ENCODE assay signal across 7 cellular contexts in the genomic region with DNA sequence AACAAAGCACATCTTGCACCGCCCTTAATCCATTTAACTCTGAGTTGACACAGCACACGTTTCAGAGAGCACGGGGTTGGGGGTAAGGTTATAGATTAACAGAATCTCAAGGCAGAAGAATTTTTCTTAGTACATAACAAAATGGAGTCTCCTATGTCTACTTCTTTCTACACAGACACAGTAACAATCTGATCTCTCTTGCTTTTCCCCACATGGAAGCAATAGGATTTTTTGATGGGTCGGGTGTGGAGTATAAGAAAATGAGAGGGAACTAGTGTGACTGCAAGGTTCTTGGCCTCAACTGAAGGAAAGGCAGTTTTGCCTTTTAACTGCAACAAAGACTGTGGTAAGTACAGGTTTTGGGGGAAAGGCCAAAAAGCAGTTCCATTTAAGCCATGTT.
DNase-seq lines count a peak whose midpoint lies in the region; ATAC-seq, FAIRE-seq and TF ChIP-seq lines count a peak whose summit lies in the region.
"Not testable (repeated sequence)": the region's sequence is repeated elsewhere in the genome, so short reads cannot be mapped to it uniquely, and the experiment has no call there.

No MANE protein-coding gene starts in this region.

- not testable (repeated sequence) for H2BK15ac ChIP-seq in H9 (ENCODE audit: low read depth, low read length); mesendoderm (replicated peaks; ENCODE audit: low read depth)

- not testable (repeated sequence) for H3K36me3 ChIP-seq in HUES64 (ENCODE audit: insufficient read depth, low read length); cardiac muscle cell; mesendoderm (ENCODE audit: control insufficient read depth, insufficient read depth, low read length)

- H3K4me3 Mint-ChIP-seq in H9; WTC11; progenitor cell of endocrine pancreas (ENCODE audit: low read depth): not testable (repeated sequence)

- not testable (repeated sequence) for H3T11ph ChIP-seq in H9 (ENCODE audit: low read length)

- not testable (repeated sequence) for H4K20me1 ChIP-seq in H9 (ENCODE audit: control insufficient read depth, insufficient read depth, insufficient read length)

- peaks cover 20% of the 10 kb centered on the region; the same call in 2 of the 3 replicates for H3K4me1 ChIP-seq in A549
- H3K4me1 ChIP-seq in H9 (ENCODE audit: insufficient read depth, low read length); mesendoderm (ENCODE audit: control insufficient read depth, low read depth, low read length): not testable (repeated sequence)
- H3K4me1 ChIP-seq in HUES64 (ENCODE audit: insufficient read depth, low read length), result peaks cover 48% of the 10 kb centered on the region
- peaks cover 70% of the 10 kb centered on the region for H3K4me1 ChIP-seq in cardiac muscle cell (ENCODE audit: low read depth)

- POLR2A ChIA-PET in A549 (lab: Yijun Ruan, JAX); WTC11 (lab: Charles Lee): not testable (repeated sequence)

- TF ChIP-seq POLR2A in A549 (IDR thresholded peaks at IDR 0.05; ENCODE audit: low read length), result not testable (repeated sequence)

- not testable (repeated sequence) for H2AFZ ChIP-seq in H9 (ENCODE audit: low read length)

- not testable (repeated sequence) for TF ChIP-seq RAD21 in A549 (conservative IDR thresholded peaks at IDR 0.05 in 1 of 2, IDR thresholded peaks at IDR 0.05 in 1 of 2)

- H3K79me2 ChIP-seq in H9 (ENCODE audit: insufficient read depth, low read length); mesendoderm (ENCODE audit: control insufficient read depth, insufficient read depth, low read length): not testable (repeated sequence)

- H3K14ac ChIP-seq in H9 (ENCODE audit: insufficient read depth, low read length), result not testable (repeated sequence)

- H4K5ac ChIP-seq in H9 (ENCODE audit: insufficient read length, low read depth, low read length), result not testable (repeated sequence)
- H4K5ac ChIP-seq in mesendoderm (ENCODE audit: low read length), result peak overlapping the region; percentile 77

- not testable (repeated sequence) for TF ChIP-seq EP300 in A549 (IDR thresholded peaks at IDR 0.05)

- DNase-seq in A549 (ENCODE audit: low read depth in 1 of 2, low spot score in 1 of 2); H9; WTC11 (ENCODE audit: low spot score); cardiac muscle cell (ENCODE audit: low read depth in 1 of 2, low spot score in 1 of 2); mesendoderm; progenitor cell of endocrine pancreas (ENCODE audit: low spot score, unreplicated experiment): not testable (repeated sequence)

- H2BK120ac ChIP-seq in H9 (ENCODE audit: low read depth, low read length, poor library complexity, severe bottlenecking), result peak overlapping the region; percentile 55
- peak overlapping the region; percentile 67 for H2BK120ac ChIP-seq in mesendoderm (ENCODE audit: low read depth, low read length)

- not testable (repeated sequence) for TF ChIP-seq CTCF in A549 (IDR thresholded peaks at IDR 0.05); H9 (conservative IDR thresholded peaks at IDR 0.05); WTC11 (IDR thresholded peaks at IDR 0.05); cardiac muscle cell (IDR thresholded peaks at IDR 0.05; ENCODE audit: low read depth, low read length); progenitor cell of endocrine pancreas (IDR thresholded peaks at IDR 0.05; ENCODE audit: unreplicated experiment)

- not testable (repeated sequence) for H3K27me3 ChIP-seq in H9 (ENCODE audit: insufficient read depth, low read length); HUES64 (ENCODE audit: insufficient read depth, low read length); cardiac muscle cell; mesendoderm (ENCODE audit: insufficient read depth, low read length, poor library complexity)

- H3K4me3 ChIP-seq in A549; HUES64 (ENCODE audit: low read length); cardiac muscle cell; mesendoderm (ENCODE audit: low read length): not testable (repeated sequence)

- not testable (repeated sequence) for H3K4me2 ChIP-seq in A549; H9 (ENCODE audit: insufficient read depth, insufficient read length, low read length); mesendoderm (ENCODE audit: low read length)

- H3K18ac ChIP-seq in H9 (ENCODE audit: insufficient read length, low read depth, low read length); mesendoderm (ENCODE audit: low read length): not testable (repeated sequence)

- not testable (repeated sequence) for H2BK12ac ChIP-seq in H9 (ENCODE audit: insufficient read length, low read depth, low read length)

- H3K9ac ChIP-seq in H9 (ENCODE audit: extremely low read depth, insufficient read length, low read length); HUES64 (ENCODE audit: low read depth, low read length); mesendoderm (ENCODE audit: low read length): not testable (repeated sequence)

- not testable (repeated sequence) for H2AK5ac ChIP-seq in H9 (ENCODE audit: insufficient read length, low read length)
- peak overlapping the region; percentile 83 for H2AK5ac ChIP-seq in mesendoderm (ENCODE audit: low read length)

- H4K8ac ChIP-seq in H9 (replicated peaks; ENCODE audit: insufficient read length, low read depth, low read length); mesendoderm (ENCODE audit: low read depth, low read length): not testable (repeated sequence)

- H3K27ac Mint-ChIP-seq in H9, result peak overlapping the region in 2 of 3 experiments; percentile 91 to 92; a peak in 4 of 7 replicates
- H3K27ac Mint-ChIP-seq in WTC11, result peak overlapping the region; percentile 67
- H3K27ac Mint-ChIP-seq in progenitor cell of endocrine pancreas, result peak overlapping the region; percentile 54

- not testable (repeated sequence) for ATAC-seq in A549, WTC11

- H3K79me1 ChIP-seq in H9 (ENCODE audit: insufficient read depth, low read depth, low read length, poor library complexity, severe bottlenecking); mesendoderm (ENCODE audit: low read length): not testable (repeated sequence)

- CTCF ChIA-PET in A549 (lab: Yijun Ruan, JAX) (interaction anchor here (0.7 to 1.1 kb wide), 2 partner anchors 75 to 447 kb away, joined by 3 read pairs; no protein-coding TSS in a partner anchor), WTC11 (lab: Charles Lee) (interaction anchor here (1.5 kb wide), 1 partner anchor 210 kb away, joined by 3 read pairs; no protein-coding TSS in a partner anchor)

- 65% methylated on average over 1 of the region's 4 CpGs for WGBS in A549 (ENCODE audit: missing lambda C conversion rate)
- WGBS in H9 (ENCODE audit: extremely low coverage, insufficient read length, low lambda C conversion rate), result no CpG with 5 or more reads among the region's 4 CpGs
- WGBS in HUES64, result 76% methylated on average over 1 of the region's 4 CpGs
- no CpG with 5 or more reads among the region's 4 CpGs for WGBS in mesendoderm (ENCODE audit: extremely low coverage, insufficient coverage, low lambda C conversion rate)

- H3K9me3 Mint-ChIP-seq in H9; WTC11; progenitor cell of endocrine pancreas (ENCODE audit: low read depth): not testable (repeated sequence)

- not testable (repeated sequence) for H3K9me3 ChIP-seq in A549; H9 (ENCODE audit: control insufficient read depth, low read depth, low read length); HUES64 (ENCODE audit: insufficient read depth, low read depth, low read length); cardiac muscle cell (ENCODE audit: low read depth)

- H3K27me3 Mint-ChIP-seq in H9 (ENCODE audit: low read depth); WTC11 (ENCODE audit: low read depth); progenitor cell of endocrine pancreas: not testable (repeated sequence)

- H3K23me2 ChIP-seq in H9 (ENCODE audit: insufficient read length, low read depth, low read length, poor library complexity, severe bottlenecking), result not testable (repeated sequence)

- peak overlapping the region in 1 of 2 experiments; percentile 18; a peak in 1 of 6 replicates for H3K27ac ChIP-seq in A549
- not testable (repeated sequence) for H3K27ac ChIP-seq in H9 (ENCODE audit: insufficient read length, low read depth, low read length)
- H3K27ac ChIP-seq in HUES64 (ENCODE audit: low read depth, low read length), result peak overlapping the region; percentile 94; the same call in 1 of the 2 replicates
- peak overlapping the region; percentile 40 for H3K27ac ChIP-seq in cardiac muscle cell
- peak overlapping the region; percentile 52 for H3K27ac ChIP-seq in mesendoderm (ENCODE audit: low read depth, low read length)

- H3K36me3 Mint-ChIP-seq in H9 (ENCODE audit: insufficient read depth in 1 of 3, low read depth in 3 of 3); WTC11; progenitor cell of endocrine pancreas (ENCODE audit: insufficient read depth): not testable (repeated sequence)

- H3K56ac ChIP-seq in H9 (ENCODE audit: insufficient read length, low read depth, low read length), result not testable (repeated sequence)
- peak overlapping the region; percentile 58 for H3K56ac ChIP-seq in mesendoderm (ENCODE audit: low read length)

- H3K4me1 Mint-ChIP-seq in H9, result peaks cover 43 to 59% of the 10 kb centered on the region in 2 experiments
- H3K4me1 Mint-ChIP-seq in WTC11, result peaks cover 41% of the 10 kb centered on the region
- peaks cover 35% of the 10 kb centered on the region for H3K4me1 Mint-ChIP-seq in progenitor cell of endocrine pancreas (ENCODE audit: low read depth)

- not testable (repeated sequence) for H4K91ac ChIP-seq in H9 (ENCODE audit: insufficient read length, low read depth, low read length)

- H2BK5ac ChIP-seq in H9 (ENCODE audit: insufficient read length, low read length), result not testable (repeated sequence)
- H2BK5ac ChIP-seq in mesendoderm (ENCODE audit: low read length), result peak overlapping the region; percentile 89

- H2BK20ac ChIP-seq in H9 (ENCODE audit: low read depth, low read length, poor library complexity, severe bottlenecking), result not testable (repeated sequence)

- FAIRE-seq in A549 (lab: Jason Lieb, UNC), result not testable (repeated sequence)

- not testable (repeated sequence) for H3K23ac ChIP-seq in H9 (ENCODE audit: insufficient read length, low read depth, low read length); mesendoderm (ENCODE audit: low read length)

- not testable (repeated sequence) for H3K4ac ChIP-seq in H9 (ENCODE audit: low read depth, low read length); mesendoderm (ENCODE audit: low read depth, low read length)
